ENCODE assay signal across 23 cellular contexts in genomic region chr4:152033621-152034020, GRCh38.
"Had no signal": no experiment of that assay in that cellular context is flagged by ENCODE, and none has a peak within 500 bp of the region (broad histone marks: within the 10 kb centered on the region; RNA-seq: fewer than 3 reads in every experiment).

No MANE protein-coding gene starts in this region.

- H3K36me3 ChIP-seq: gastrocnemius medialis, lower lobe of right lung, spleen, upper lobe of left lung, WERI-Rb-1 had no signal

- H3K4me3 ChIP-seq: gastrocnemius medialis, lower lobe of right lung, spleen, upper lobe of left lung had no signal

- H3K27me3 ChIP-seq: gastrocnemius medialis, spleen, upper lobe of left lung had no signal

- DNase-seq: activated CD4-positive, alpha-beta T cell treated with anti-CD3 and anti-CD28 coated beads, Interleukin-2, amount 10 ng/mL, durations not matched to agents 7 days and 5 days; activated CD4-positive, CD25-positive, alpha-beta regulatory T cell treated with anti-CD3 and anti-CD28 coated beads, Interleukin-2, amount 50 U/mL, for 72 hours; activated CD8-positive, alpha-beta memory T cell treated with anti-CD3 and anti-CD28 coated beads, Interleukin-2, amount 10 ng/mL, durations not matched to agents 7 days and 5 days; activated CD8-positive, alpha-beta T cell treated with anti-CD3 and anti-CD28 coated beads for 36 hours; activated gamma-delta T cell; activated T-cell treated with anti-CD3 and anti-CD28 coated beads for 4 hours; cerebellar nuclear complex; effector CD4-positive, alpha-beta T cell; erythroblast; gastrocnemius medialis; head of caudate nucleus; islet precursor cell; left colon; lower lobe of right lung; natural killer cell; retina; SK-N-SH; spleen; stimulated activated CD4-positive, alpha-beta T cell treated with anti-CD3 and anti-CD28 coated beads, Interleukin-4, amount 100 ng/mL, for 24 hours; stimulated activated naive CD8-positive, alpha-beta T cell treated with anti-CD3 and anti-CD28 coated beads, Interleukin-15, Interleukin-2, amounts not matched to agents 100 U/mL and 50 U/mL, for 24 hours; T-helper 2 cell; upper lobe of left lung; WERI-Rb-1 had no signal
